11 cellular contexts compared by ENCODE assay signal in the genomic region with DNA sequence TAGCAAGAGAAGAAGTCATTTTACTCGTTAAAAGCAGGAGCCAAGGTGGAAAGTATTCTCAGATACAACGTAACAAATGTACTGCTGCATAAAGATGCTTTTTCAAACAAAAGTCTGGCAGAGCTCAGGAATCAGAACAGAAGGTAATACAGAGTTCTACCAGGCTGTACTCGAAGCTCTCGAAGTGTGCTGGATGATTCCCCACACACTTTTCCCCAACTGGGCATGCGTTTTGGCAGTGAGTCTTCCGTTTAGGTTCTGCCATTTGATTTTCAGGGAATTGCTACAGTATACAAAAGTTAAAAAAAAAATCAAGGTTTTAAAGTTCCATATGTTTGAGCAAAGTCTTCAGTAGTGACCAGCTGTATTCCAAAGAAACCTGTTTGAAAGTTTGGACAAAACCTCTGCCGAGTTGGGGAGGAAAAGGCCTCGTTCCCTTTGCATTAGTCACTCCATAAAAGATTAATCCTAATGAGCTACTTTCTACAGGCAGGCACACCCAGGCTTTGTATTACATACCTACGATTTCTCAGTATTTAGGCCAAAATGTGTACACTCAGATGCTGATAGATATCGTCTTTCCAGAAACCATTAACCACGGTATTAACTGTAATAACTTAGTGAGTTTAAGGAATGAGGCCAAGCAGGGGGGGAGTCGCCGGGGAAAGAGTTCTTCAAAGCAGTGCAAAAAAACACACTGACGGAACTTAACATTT.
A peak's percentile ranks its signal among the peaks of the same experiment; 100 is the strongest.
DNase-seq lines count a peak whose midpoint lies in the region; ATAC-seq and TF ChIP-seq lines count a peak whose summit lies in the region.
"Had no signal": no experiment of that assay in that cellular context is flagged by ENCODE, and none has a peak within 500 bp of the region (broad histone marks: within the 10 kb centered on the region; RNA-seq: fewer than 3 reads in every experiment).

No MANE protein-coding gene starts in this region.

- ATAC-seq in RWPE2 (ENCODE audit: low read depth), result peak; percentile 99
- no peak for ATAC-seq in HG02678 (IDR thresholded peaks at IDR 0.05; ENCODE audit: unreplicated experiment)
- no peak for ATAC-seq in GM18907 (IDR thresholded peaks at IDR 0.05; ENCODE audit: unreplicated experiment)

- TF ChIP-seq POLR2A in esophagus squamous epithelium (IDR thresholded peaks at IDR 0.05), result no peak
- no peak for TF ChIP-seq POLR2A in ovary (IDR thresholded peaks at IDR 0.05)

- no peak for TF ChIP-seq EP300 in ovary (IDR thresholded peaks at IDR 0.05)

- peak; percentile 70 for DNase-seq in EL
- DNase-seq in RWPE2 (ENCODE audit: low spot score), result no peak
- peak; percentile 42 for DNase-seq in fibroblast of mammary gland (ENCODE audit: low read depth)
- DNase-seq in renal cortical epithelial cell (ENCODE audit: low read depth), result peak; percentile 96
- no peak for DNase-seq in esophagus squamous epithelium (lab: John Stamatoyannopoulos, UW)
- DNase-seq in ovary, result no peak
- DNase-seq: activated T-cell treated with anti-CD3 and anti-CD28 coated beads, Interleukin-2, amount 50 U/mL, for 1 hour; DMS 273 treated with DMSO at 0.1 percent for 48 hours; stimulated activated CD4-positive, alpha-beta T cell treated with anti-CD3 and anti-CD28 coated beads, Interleukin-15, amount 100 ng/mL, for 24 hours had no signal

- no peak overlapping the region for H3K4me3 ChIP-seq in RWPE2 (ENCODE audit: severe bottlenecking)
- H3K4me3 ChIP-seq in fibroblast of mammary gland (ENCODE audit: control insufficient read depth, low read depth, low read length), result no peak overlapping the region
- H3K4me3 ChIP-seq in esophagus squamous epithelium, result peak overlapping the region in 1 of 4 donors; percentile 35
- no peak overlapping the region for H3K4me3 ChIP-seq in ovary

- TF ChIP-seq CTCF in RWPE2 (IDR thresholded peaks at IDR 0.05; ENCODE audit: poor library complexity, severe bottlenecking), result no peak
- no peak for TF ChIP-seq CTCF in fibroblast of mammary gland (conservative IDR thresholded peaks at IDR 0.05; ENCODE audit: control insufficient read depth, insufficient read depth, low read depth, low read length)
- no peak for TF ChIP-seq CTCF in esophagus squamous epithelium (IDR thresholded peaks at IDR 0.05)
- no peak for TF ChIP-seq CTCF in ovary (IDR thresholded peaks at IDR 0.05)

- H3K36me3 ChIP-seq in RWPE2 (ENCODE audit: low read depth) (no peaks in the 10 kb centered on the region), esophagus squamous epithelium (no peaks in the 10 kb centered on the region), ovary (no peaks in the 10 kb centered on the region)

- H3K27ac ChIP-seq in RWPE2 (ENCODE audit: poor library complexity, severe bottlenecking) (peak overlapping the region; percentile 88), esophagus squamous epithelium (peak overlapping the region in 2 of 4 donors; percentile 35 to 40), ovary (no peak overlapping the region)

- 27 to 40% methylated on average over 14 of the region's 14 CpGs for WGBS in esophagus squamous epithelium, 2 donors
- WGBS in ovary, 3 donors, result 15 to 18% (median 17%) methylated on average over 14 of the region's 14 CpGs

- no peaks in the 10 kb centered on the region for H3K9me3 ChIP-seq in RWPE2 (ENCODE audit: severe bottlenecking)
- H3K9me3 ChIP-seq in esophagus squamous epithelium, result no peaks in the 10 kb centered on the region
- H3K9me3 ChIP-seq in ovary, result no peaks in the 10 kb centered on the region

- H3K27me3 ChIP-seq in RWPE2 (ENCODE audit: insufficient read depth, poor library complexity, severe bottlenecking), result no peaks in the 10 kb centered on the region
- no peaks in the 10 kb centered on the region for H3K27me3 ChIP-seq in esophagus squamous epithelium
- no peaks in the 10 kb centered on the region for H3K27me3 ChIP-seq in ovary

- peaks cover 24% of the 10 kb centered on the region for H3K4me1 ChIP-seq in RWPE2 (ENCODE audit: insufficient read depth, poor library complexity, severe bottlenecking)
- peaks cover 0 to 16% (median 7%) of the 10 kb centered on the region in 3 donors for H3K4me1 ChIP-seq in esophagus squamous epithelium
- H3K4me1 ChIP-seq in ovary (ENCODE audit: insufficient read depth), result peaks cover 2% of the 10 kb centered on the region

- intact Hi-C loops in esophagus squamous epithelium (cut with DNase I), result no loop called here
- intact Hi-C loops in ovary (cut with DNase I), result no loop called here

Comparison
In these comparisons a context has a peak if more than half of its experiments do, and no peak if none do; other contexts are left out.
1. DNase-seq: peak in EL (single experiment), fibroblast of mammary gland (single experiment) and renal cortical epithelial cell (single experiment); none in RWPE2 (single experiment), esophagus squamous epithelium (single experiment) and ovary (0 of 5).